In the genomic region with DNA sequence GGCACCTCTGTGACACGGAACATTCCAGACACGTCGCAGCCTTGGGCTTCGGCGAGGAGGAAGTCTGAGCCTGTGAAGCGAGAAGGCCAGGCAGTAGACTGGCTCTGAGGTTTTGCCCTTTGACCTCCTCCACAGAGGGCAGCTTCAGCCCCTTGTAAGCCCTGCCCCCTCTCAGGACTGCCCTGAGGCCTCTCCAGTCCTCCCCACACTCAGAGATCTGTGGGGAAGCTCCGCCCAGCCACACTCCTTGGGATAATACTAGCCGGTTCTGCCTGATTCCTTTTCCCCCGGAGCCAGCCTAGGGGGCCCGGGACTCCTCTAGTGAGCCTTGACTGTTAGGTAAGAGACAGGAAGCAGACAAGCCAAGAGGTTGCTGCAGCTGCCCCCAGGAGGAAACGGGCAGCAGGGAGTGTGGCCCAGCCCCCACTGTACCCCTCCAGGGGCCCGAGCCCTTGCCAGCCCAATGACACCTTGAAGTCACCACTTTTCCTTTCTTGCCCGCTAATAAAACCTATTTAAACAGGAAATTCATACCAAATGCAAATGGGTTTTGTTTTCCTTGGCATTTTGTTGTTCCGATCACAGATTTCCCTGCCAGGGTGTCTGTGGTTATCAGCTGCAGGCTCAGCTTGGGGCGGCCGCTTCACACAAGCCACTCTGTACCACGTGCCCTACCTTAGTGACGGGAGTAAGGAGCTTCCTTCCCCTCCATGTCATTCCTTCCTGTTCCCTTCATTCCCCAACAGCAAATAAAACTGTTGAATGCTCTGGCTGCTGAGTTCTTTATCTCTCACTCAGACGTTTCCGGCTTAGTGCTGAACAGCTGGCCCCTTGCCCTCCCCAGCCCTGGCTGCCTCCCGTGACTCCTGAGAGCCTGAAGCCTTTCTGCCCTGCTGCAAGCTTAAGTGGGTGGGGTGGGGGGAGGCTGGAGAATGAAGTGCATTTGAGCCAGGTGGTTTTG, we compare ENCODE assay signal across 8 cellular contexts.
A peak's percentile ranks its signal among the peaks of the same experiment; 100 is the strongest.
DNase-seq lines count a peak whose midpoint lies in the region; ATAC-seq and TF ChIP-seq lines count a peak whose summit lies in the region.

No MANE protein-coding gene starts in this region.

- peaks cover 17% of the 10 kb centered on the region for H3K4me1 ChIP-seq in neuron (ENCODE audit: insufficient read depth, low read length)

- peak; percentile 69 for ATAC-seq in HG02678 (IDR thresholded peaks at IDR 0.05; ENCODE audit: unreplicated experiment)

- no peaks in the 10 kb centered on the region for H3K27me3 ChIP-seq in neuron (ENCODE audit: insufficient read depth, low read length)

- DNase-seq in stimulated activated CD4-positive, alpha-beta T cell treated with anti-CD3 and anti-CD28 coated beads, Interleukin-15, amount 100 ng/mL, for 24 hours: peak; percentile 21
- no peak for DNase-seq in stimulated activated CD4-positive, alpha-beta T cell treated with anti-CD3 and anti-CD28 coated beads, Interleukin-4, amount 100 ng/mL, for 24 hours
- DNase-seq in NCI-H2029 treated with DMSO at 0.1 percent for 48 hours (lab: John Stamatoyannopoulos, UW) (peak; percentile 84), foreskin fibroblast (peak; percentile 69 to 84)
- peak; percentile 34 to 41 for DNase-seq in activated T-cell treated with anti-CD3 and anti-CD28 coated beads, Interleukin-2, amount 50 U/mL, for 48 hours
- no peak for DNase-seq in effector CD8-positive, alpha-beta T cell (lab: John Stamatoyannopoulos, UW)

- H3K4me3 ChIP-seq in foreskin fibroblast (ENCODE audit: low read depth in 1 of 2, low read length in 2 of 2) (peak overlapping the region in 1 of 2 donors; percentile 20), neuron (ENCODE audit: low read length) (peak overlapping the region; percentile 28)

- TF ChIP-seq CTCF in foreskin fibroblast (IDR thresholded peaks at IDR 0.05; ENCODE audit: low read depth, low read length): no peak

- peak overlapping the region; percentile 60 for H2AFZ ChIP-seq in neuron (ENCODE audit: low read depth, low read length)

- H3K36me3 ChIP-seq in neuron (ENCODE audit: insufficient read depth, low read length): no peaks in the 10 kb centered on the region

- no peaks in the 10 kb centered on the region for H3K9me3 ChIP-seq in neuron (ENCODE audit: low read length)

Comparison
In these comparisons a context has a peak if more than half of its experiments do, and no peak if none do; other contexts are left out.
1. DNase-seq: peak in stimulated activated CD4-positive, alpha-beta T cell treated with anti-CD3 and anti-CD28 coated beads, Interleukin-15, amount 100 ng/mL, for 24 hours (single experiment), NCI-H2029 treated with DMSO at 0.1 percent for 48 hours (single experiment), activated T-cell treated with anti-CD3 and anti-CD28 coated beads, Interleukin-2, amount 50 U/mL, for 48 hours (2 of 2) and foreskin fibroblast (2 of 2); none in stimulated activated CD4-positive, alpha-beta T cell treated with anti-CD3 and anti-CD28 coated beads, Interleukin-4, amount 100 ng/mL, for 24 hours (single experiment) and effector CD8-positive, alpha-beta T cell (single experiment).